20 cellular contexts compared by ENCODE assay signal in genomic region chr10:3532644-3533043, GRCh38.
DNase-seq lines count a peak whose midpoint lies in the region; ATAC-seq and TF ChIP-seq lines count a peak whose summit lies in the region.
"Had no signal": no experiment of that assay in that cellular context is flagged by ENCODE, and none has a peak within 500 bp of the region (broad histone marks: within the 10 kb centered on the region; RNA-seq: fewer than 3 reads in every experiment).

No MANE protein-coding gene starts in this region.

- H3K27ac ChIP-seq in foreskin keratinocyte (peak overlapping the region; percentile 12), upper lobe of right lung (no peak overlapping the region)
- H3K27ac ChIP-seq: body of pancreas, SJCRH30, vagina had no signal

- no peaks in the 10 kb centered on the region for H3K9me3 ChIP-seq in upper lobe of right lung
- H3K9me3 ChIP-seq: body of pancreas, Caco-2, SJCRH30, vagina had no signal

- no peaks in the 10 kb centered on the region for H3K27me3 ChIP-seq in foreskin keratinocyte
- no peaks in the 10 kb centered on the region for H3K27me3 ChIP-seq in upper lobe of right lung
- H3K27me3 ChIP-seq: body of pancreas, SJCRH30, vagina had no signal

- peak; percentile 20 for ATAC-seq in activated naive CD8-positive, alpha-beta T cell treated with anti-CD3 and anti-CD28 coated beads, Interleukin-2, amount 50 U/mL, for 24 hours
- peak; percentile 72 for ATAC-seq in foreskin keratinocyte
- ATAC-seq in upper lobe of right lung, result peak; percentile 49
- ATAC-seq in left cardiac atrium, result no peak
- ATAC-seq: activated CD8-positive, alpha-beta T cell treated with anti-CD3 and anti-CD28 coated beads for 36 hours; body of pancreas; GM23338; right cardiac atrium had no signal

- DNase-seq in activated naive CD8-positive, alpha-beta T cell treated with anti-CD3 and anti-CD28 coated beads, Interleukin-2, amount 50 U/mL, for 24 hours, result no peak
- DNase-seq in activated naive CD8-positive, alpha-beta T cell treated with anti-CD3 and anti-CD28 coated beads for 36 hours, result no peak
- peak; percentile 82 for DNase-seq in RPMI7951 (ENCODE audit: low read depth)
- DNase-seq in foreskin keratinocyte, result peak; percentile 42 to 50
- DNase-seq in upper lobe of right lung, result no peak
- DNase-seq in NCI-H69 (lab: John Stamatoyannopoulos, UW), result no peak
- no peak for DNase-seq in NCI-H2171 treated with DMSO at 0.1 percent for 48 hours (lab: John Stamatoyannopoulos, UW)
- DNase-seq in left cardiac atrium, result no peak
- DNase-seq: activated CD8-positive, alpha-beta T cell treated with anti-CD3 and anti-CD28 coated beads for 36 hours; activated effector memory CD4-positive, alpha-beta T cell treated with anti-CD3 and anti-CD28 coated beads, Interleukin-2, amount 50 U/mL, for 16 hours; body of pancreas; Caco-2; NCI-H2081; NCI-H774; nephron progenitor cell; right cardiac atrium; SJCRH30; stimulated activated CD4-positive, alpha-beta T cell treated with anti-CD3 and anti-CD28 coated beads, Interleukin-4, amount 100 ng/mL, for 24 hours had no signal

- H3K4me1 ChIP-seq in foreskin keratinocyte (peaks cover 17% of the 10 kb centered on the region), upper lobe of right lung (no peaks in the 10 kb centered on the region)
- H3K4me1 ChIP-seq: SJCRH30 had no signal

- H3K4me1 Mint-ChIP-seq in activated naive CD8-positive, alpha-beta T cell treated with anti-CD3 and anti-CD28 coated beads, Interleukin-2, amount 50 U/mL, for 24 hours, result peaks cover 4% of the 10 kb centered on the region
- no peaks in the 10 kb centered on the region for H3K4me1 Mint-ChIP-seq in activated naive CD8-positive, alpha-beta T cell treated with anti-CD3 and anti-CD28 coated beads for 36 hours
- H3K4me1 Mint-ChIP-seq: GM23338 had no signal

- no peak overlapping the region for H3K4me3 ChIP-seq in upper lobe of right lung
- H3K4me3 ChIP-seq: body of pancreas, GM23338, SJCRH30, vagina had no signal

- no peaks in the 10 kb centered on the region for H3K36me3 ChIP-seq in upper lobe of right lung
- H3K36me3 ChIP-seq: SJCRH30, vagina had no signal

- H3K36me3 Mint-ChIP-seq in activated naive CD8-positive, alpha-beta T cell treated with anti-CD3 and anti-CD28 coated beads, Interleukin-2, amount 50 U/mL, for 24 hours (ENCODE audit: low read depth), result no peaks in the 10 kb centered on the region
- H3K36me3 Mint-ChIP-seq in activated naive CD8-positive, alpha-beta T cell treated with anti-CD3 and anti-CD28 coated beads for 36 hours, result no peaks in the 10 kb centered on the region

- H3K9me3 Mint-ChIP-seq in activated naive CD8-positive, alpha-beta T cell treated with anti-CD3 and anti-CD28 coated beads, Interleukin-2, amount 50 U/mL, for 24 hours, result no peaks in the 10 kb centered on the region
- H3K9me3 Mint-ChIP-seq in activated naive CD8-positive, alpha-beta T cell treated with anti-CD3 and anti-CD28 coated beads for 36 hours, result no peaks in the 10 kb centered on the region
- H3K9me3 Mint-ChIP-seq: activated CD8-positive, alpha-beta T cell treated with anti-CD3 and anti-CD28 coated beads for 36 hours; GM23338; nephron progenitor cell had no signal

- intact Hi-C loops in upper lobe of right lung (cut with DNase I), result no loop called here
- intact Hi-C loops in left cardiac atrium (cut with DNase I), result no loop called here

- H3K27me3 Mint-ChIP-seq in activated naive CD8-positive, alpha-beta T cell treated with anti-CD3 and anti-CD28 coated beads, Interleukin-2, amount 50 U/mL, for 24 hours, result peaks cover 6% of the 10 kb centered on the region
- peaks cover 4% of the 10 kb centered on the region for H3K27me3 Mint-ChIP-seq in activated naive CD8-positive, alpha-beta T cell treated with anti-CD3 and anti-CD28 coated beads for 36 hours
- H3K27me3 Mint-ChIP-seq: activated CD8-positive, alpha-beta T cell treated with anti-CD3 and anti-CD28 coated beads for 36 hours had no signal

- TF ChIP-seq CTCF in foreskin keratinocyte (conservative IDR thresholded peaks at IDR 0.05) (no peak), upper lobe of right lung (IDR thresholded peaks at IDR 0.05) (no peak)

- H3K27ac Mint-ChIP-seq in activated naive CD8-positive, alpha-beta T cell treated with anti-CD3 and anti-CD28 coated beads, Interleukin-2, amount 50 U/mL, for 24 hours, result no peak overlapping the region
- no peak overlapping the region for H3K27ac Mint-ChIP-seq in activated naive CD8-positive, alpha-beta T cell treated with anti-CD3 and anti-CD28 coated beads for 36 hours
- H3K27ac Mint-ChIP-seq: activated CD8-positive, alpha-beta T cell treated with anti-CD3 and anti-CD28 coated beads for 36 hours; GM23338; nephron progenitor cell had no signal

- H3K4me3 Mint-ChIP-seq in activated naive CD8-positive, alpha-beta T cell treated with anti-CD3 and anti-CD28 coated beads, Interleukin-2, amount 50 U/mL, for 24 hours, result no peak overlapping the region
- no peak overlapping the region for H3K4me3 Mint-ChIP-seq in activated naive CD8-positive, alpha-beta T cell treated with anti-CD3 and anti-CD28 coated beads for 36 hours
- H3K4me3 Mint-ChIP-seq: activated CD8-positive, alpha-beta T cell treated with anti-CD3 and anti-CD28 coated beads for 36 hours; GM23338; nephron progenitor cell had no signal

Comparison
In these comparisons a context has a peak if more than half of its experiments do, and no peak if none do; other contexts are left out.
1. ATAC-seq: peak in activated naive CD8-positive, alpha-beta T cell treated with anti-CD3 and anti-CD28 coated beads, Interleukin-2, amount 50 U/mL, for 24 hours (single experiment), foreskin keratinocyte (single experiment) and upper lobe of right lung (single experiment); none in left cardiac atrium (0 of 2).
2. DNase-seq: peak in RPMI7951 (single experiment) and foreskin keratinocyte (2 of 2); none in activated naive CD8-positive, alpha-beta T cell treated with anti-CD3 and anti-CD28 coated beads, Interleukin-2, amount 50 U/mL, for 24 hours (single experiment), activated naive CD8-positive, alpha-beta T cell treated with anti-CD3 and anti-CD28 coated beads for 36 hours (single experiment), upper lobe of right lung (single experiment), NCI-H69 (single experiment), NCI-H2171 treated with DMSO at 0.1 percent for 48 hours (single experiment) and left cardiac atrium (single experiment).